1 cellular context compared by ENCODE assay signal in genomic region chr3:196317702-196318467, GRCh38.
TF ChIP-seq lines count a peak whose summit lies in the region.

Gene DYNLT2B (minus strand): TSS chr3:196318240. CDS start chr3:196318152, 88 bp downstream.

TF ChIP-seq in WTC11, 78 proteins besides CTCF, POLR2A, EP300 and RAD21 (continued from another document):
- peak; percentile 81 for TF ChIP-seq ARID4B (CRISPR knock-in tag; IDR thresholded peaks at IDR 0.05; ENCODE audit: borderline replicate concordance)
- TF ChIP-seq CREM (CRISPR knock-in tag; IDR thresholded peaks at IDR 0.05): 0 out of 2 replicates have a peak, but pooled peaks have one; percentile 54
- TF ChIP-seq E2F4 (CRISPR knock-in tag; IDR thresholded peaks at IDR 0.05; ENCODE audit: borderline replicate concordance, low read depth): peak; percentile 85
- TF ChIP-seq E2F5 (CRISPR knock-in tag; IDR thresholded peaks at IDR 0.05): peak; percentile 83
- TF ChIP-seq CBFB (CRISPR knock-in tag; IDR thresholded peaks at IDR 0.05; ENCODE audit: low read depth): no peak
- TF ChIP-seq ZNF219 (CRISPR knock-in tag; IDR thresholded peaks at IDR 0.05; ENCODE audit: borderline replicate concordance): 0 out of 2 replicates have a peak, but pooled peaks have one; percentile 72
- no peak for TF ChIP-seq ZBTB21 (CRISPR knock-in tag; IDR thresholded peaks at IDR 0.05; ENCODE audit: borderline replicate concordance)
- no peak for TF ChIP-seq ZNF396 (CRISPR knock-in tag; IDR thresholded peaks at IDR 0.05; ENCODE audit: borderline replicate concordance)
- TF ChIP-seq OVOL2 (CRISPR knock-in tag; IDR thresholded peaks at IDR 0.05; ENCODE audit: borderline replicate concordance): no peak
- TF ChIP-seq ZNF671 (CRISPR knock-in tag; IDR thresholded peaks at IDR 0.05): no peak
- TF ChIP-seq ELF4 (CRISPR knock-in tag; IDR thresholded peaks at IDR 0.05; ENCODE audit: low read depth): no peak
- no peak for TF ChIP-seq NR1H2 (CRISPR knock-in tag; IDR thresholded peaks at IDR 0.05)
- 0 out of 2 replicates have a peak, but pooled peaks have one; percentile 27 for TF ChIP-seq GABPB1 (CRISPR knock-in tag; IDR thresholded peaks at IDR 0.05)
- TF ChIP-seq ERG (CRISPR knock-in tag; IDR thresholded peaks at IDR 0.05): no peak
- TF ChIP-seq, protein P1, sequence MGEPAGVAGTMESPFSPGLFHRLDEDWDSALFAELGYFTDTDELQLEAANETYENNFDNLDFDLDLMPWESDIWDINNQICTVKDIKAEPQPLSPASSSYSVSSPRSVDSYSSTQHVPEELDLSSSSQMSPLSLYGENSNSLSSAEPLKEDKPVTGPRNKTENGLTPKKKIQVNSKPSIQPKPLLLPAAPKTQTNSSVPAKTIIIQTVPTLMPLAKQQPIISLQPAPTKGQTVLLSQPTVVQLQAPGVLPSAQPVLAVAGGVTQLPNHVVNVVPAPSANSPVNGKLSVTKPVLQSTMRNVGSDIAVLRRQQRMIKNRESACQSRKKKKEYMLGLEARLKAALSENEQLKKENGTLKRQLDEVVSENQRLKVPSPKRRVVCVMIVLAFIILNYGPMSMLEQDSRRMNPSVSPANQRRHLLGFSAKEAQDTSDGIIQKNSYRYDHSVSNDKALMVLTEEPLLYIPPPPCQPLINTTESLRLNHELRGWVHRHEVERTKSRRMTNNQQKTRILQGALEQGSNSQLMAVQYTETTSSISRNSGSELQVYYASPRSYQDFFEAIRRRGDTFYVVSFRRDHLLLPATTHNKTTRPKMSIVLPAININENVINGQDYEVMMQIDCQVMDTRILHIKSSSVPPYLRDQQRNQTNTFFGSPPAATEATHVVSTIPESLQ (CRISPR knock-in tag; IDR thresholded peaks at IDR 0.05): no peak
- TF ChIP-seq, protein P2, sequence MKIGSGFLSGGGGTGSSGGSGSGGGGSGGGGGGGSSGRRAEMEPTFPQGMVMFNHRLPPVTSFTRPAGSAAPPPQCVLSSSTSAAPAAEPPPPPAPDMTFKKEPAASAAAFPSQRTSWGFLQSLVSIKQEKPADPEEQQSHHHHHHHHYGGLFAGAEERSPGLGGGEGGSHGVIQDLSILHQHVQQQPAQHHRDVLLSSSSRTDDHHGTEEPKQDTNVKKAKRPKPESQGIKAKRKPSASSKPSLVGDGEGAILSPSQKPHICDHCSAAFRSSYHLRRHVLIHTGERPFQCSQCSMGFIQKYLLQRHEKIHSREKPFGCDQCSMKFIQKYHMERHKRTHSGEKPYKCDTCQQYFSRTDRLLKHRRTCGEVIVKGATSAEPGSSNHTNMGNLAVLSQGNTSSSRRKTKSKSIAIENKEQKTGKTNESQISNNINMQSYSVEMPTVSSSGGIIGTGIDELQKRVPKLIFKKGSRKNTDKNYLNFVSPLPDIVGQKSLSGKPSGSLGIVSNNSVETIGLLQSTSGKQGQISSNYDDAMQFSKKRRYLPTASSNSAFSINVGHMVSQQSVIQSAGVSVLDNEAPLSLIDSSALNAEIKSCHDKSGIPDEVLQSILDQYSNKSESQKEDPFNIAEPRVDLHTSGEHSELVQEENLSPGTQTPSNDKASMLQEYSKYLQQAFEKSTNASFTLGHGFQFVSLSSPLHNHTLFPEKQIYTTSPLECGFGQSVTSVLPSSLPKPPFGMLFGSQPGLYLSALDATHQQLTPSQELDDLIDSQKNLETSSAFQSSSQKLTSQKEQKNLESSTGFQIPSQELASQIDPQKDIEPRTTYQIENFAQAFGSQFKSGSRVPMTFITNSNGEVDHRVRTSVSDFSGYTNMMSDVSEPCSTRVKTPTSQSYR (CRISPR knock-in tag; IDR thresholded peaks at IDR 0.05): no peak
- TF ChIP-seq, protein P3, sequence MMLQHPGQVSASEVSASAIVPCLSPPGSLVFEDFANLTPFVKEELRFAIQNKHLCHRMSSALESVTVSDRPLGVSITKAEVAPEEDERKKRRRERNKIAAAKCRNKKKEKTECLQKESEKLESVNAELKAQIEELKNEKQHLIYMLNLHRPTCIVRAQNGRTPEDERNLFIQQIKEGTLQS (CRISPR knock-in tag; conservative IDR thresholded peaks at IDR 0.05): no peak
- TF ChIP-seq ATF1 (CRISPR knock-in tag; IDR thresholded peaks at IDR 0.05): no peak
- TF ChIP-seq PRRX2 (CRISPR knock-in tag; IDR thresholded peaks at IDR 0.05): no peak
- TF ChIP-seq, protein P4, sequence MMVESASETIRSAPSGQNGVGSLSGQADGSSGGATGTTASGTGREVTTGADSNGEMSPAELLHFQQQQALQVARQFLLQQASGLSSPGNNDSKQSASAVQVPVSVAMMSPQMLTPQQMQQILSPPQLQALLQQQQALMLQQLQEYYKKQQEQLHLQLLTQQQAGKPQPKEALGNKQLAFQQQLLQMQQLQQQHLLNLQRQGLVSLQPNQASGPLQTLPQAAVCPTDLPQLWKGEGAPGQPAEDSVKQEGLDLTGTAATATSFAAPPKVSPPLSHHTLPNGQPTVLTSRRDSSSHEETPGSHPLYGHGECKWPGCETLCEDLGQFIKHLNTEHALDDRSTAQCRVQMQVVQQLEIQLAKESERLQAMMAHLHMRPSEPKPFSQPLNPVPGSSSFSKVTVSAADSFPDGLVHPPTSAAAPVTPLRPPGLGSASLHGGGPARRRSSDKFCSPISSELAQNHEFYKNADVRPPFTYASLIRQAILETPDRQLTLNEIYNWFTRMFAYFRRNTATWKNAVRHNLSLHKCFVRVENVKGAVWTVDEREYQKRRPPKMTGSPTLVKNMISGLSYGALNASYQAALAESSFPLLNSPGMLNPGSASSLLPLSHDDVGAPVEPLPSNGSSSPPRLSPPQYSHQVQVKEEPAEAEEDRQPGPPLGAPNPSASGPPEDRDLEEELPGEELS (CRISPR knock-in tag; IDR thresholded peaks at IDR 0.05): no peak
- TF ChIP-seq ZNF512 (CRISPR knock-in tag; IDR thresholded peaks at IDR 0.05; ENCODE audit: borderline replicate concordance): no peak
- no peak for TF ChIP-seq RELA (CRISPR knock-in tag; IDR thresholded peaks at IDR 0.05; ENCODE audit: borderline replicate concordance)
- TF ChIP-seq, protein P5, sequence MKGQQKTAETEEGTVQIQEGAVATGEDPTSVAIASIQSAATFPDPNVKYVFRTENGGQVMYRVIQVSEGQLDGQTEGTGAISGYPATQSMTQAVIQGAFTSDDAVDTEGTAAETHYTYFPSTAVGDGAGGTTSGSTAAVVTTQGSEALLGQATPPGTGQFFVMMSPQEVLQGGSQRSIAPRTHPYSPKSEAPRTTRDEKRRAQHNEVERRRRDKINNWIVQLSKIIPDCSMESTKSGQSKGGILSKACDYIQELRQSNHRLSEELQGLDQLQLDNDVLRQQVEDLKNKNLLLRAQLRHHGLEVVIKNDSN (CRISPR knock-in tag; IDR thresholded peaks at IDR 0.05): no peak
- peak; percentile 62; the same call in 1 of the 2 replicates for TF ChIP-seq ETV6 (CRISPR knock-in tag; IDR thresholded peaks at IDR 0.05)
- TF ChIP-seq, protein P6, sequence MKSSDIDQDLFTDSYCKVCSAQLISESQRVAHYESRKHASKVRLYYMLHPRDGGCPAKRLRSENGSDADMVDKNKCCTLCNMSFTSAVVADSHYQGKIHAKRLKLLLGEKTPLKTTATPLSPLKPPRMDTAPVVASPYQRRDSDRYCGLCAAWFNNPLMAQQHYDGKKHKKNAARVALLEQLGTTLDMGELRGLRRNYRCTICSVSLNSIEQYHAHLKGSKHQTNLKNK (CRISPR knock-in tag; IDR thresholded peaks at IDR 0.05): no peak
- TF ChIP-seq IRF1 (CRISPR knock-in tag; IDR thresholded peaks at IDR 0.05): peak; percentile 43; the same call in 1 of the 2 replicates
- no peak for TF ChIP-seq SOX15 (CRISPR knock-in tag; IDR thresholded peaks at IDR 0.05)
- TF ChIP-seq RORB (CRISPR knock-in tag; IDR thresholded peaks at IDR 0.05): no peak
- TF ChIP-seq TEAD1 (CRISPR knock-in tag; IDR thresholded peaks at IDR 0.05): 0 out of 2 replicates have a peak, but pooled peaks have one; percentile 10
- no peak for TF ChIP-seq KAT7 (CRISPR knock-in tag; IDR thresholded peaks at IDR 0.05; ENCODE audit: borderline replicate concordance)
- TF ChIP-seq ZNF317 (CRISPR knock-in tag; IDR thresholded peaks at IDR 0.05; ENCODE audit: borderline replicate concordance, low read depth): no peak
- TF ChIP-seq NR3C1 (CRISPR knock-in tag; conservative IDR thresholded peaks at IDR 0.05; ENCODE audit: low read depth): no peak
- TF ChIP-seq MXD4 (CRISPR knock-in tag; IDR thresholded peaks at IDR 0.05; ENCODE audit: borderline replicate concordance): no peak
- no peak for TF ChIP-seq HMGA2 (CRISPR knock-in tag; IDR thresholded peaks at IDR 0.05)
- TF ChIP-seq SMAD3 (CRISPR knock-in tag; IDR thresholded peaks at IDR 0.05; ENCODE audit: borderline replicate concordance): no peak
- no peak for TF ChIP-seq IRF2 (CRISPR knock-in tag; IDR thresholded peaks at IDR 0.05; ENCODE audit: borderline replicate concordance, low read depth)
- TF ChIP-seq ZNF263 (CRISPR knock-in tag; IDR thresholded peaks at IDR 0.05; ENCODE audit: low read depth): no peak
- peak; percentile 61; the same call in 1 of the 2 replicates for TF ChIP-seq CREB1 (CRISPR knock-in tag; IDR thresholded peaks at IDR 0.05)
- TF ChIP-seq TCF7 (CRISPR knock-in tag; IDR thresholded peaks at IDR 0.05; ENCODE audit: low read depth): no peak
TF ChIP-seq in WTC11: peak in this region for 15.
